ENCODE assay signal across 8 cellular contexts in genomic region chr7:139360210-139360947, GRCh38.
DNase-seq lines count a peak whose midpoint lies in the region; ATAC-seq lines count a peak whose summit lies in the region.

No MANE protein-coding gene starts in this region.

- no peaks in the 10 kb centered on the region for H3K27me3 Mint-ChIP-seq in activated naive CD4-positive, alpha-beta T cell treated with anti-CD3 and anti-CD28 coated beads, Interleukin-2, amount 50 U/mL, for 24 hours

- H3K9me3 ChIP-seq in SK-N-MC (ENCODE audit: low read depth, low read length) = no peaks in the 10 kb centered on the region

- DNase-seq in NCI-H1048 (lab: John Stamatoyannopoulos, UW) (peak; percentile 86), SK-N-MC (ENCODE audit: low read depth, low spot score) (peak; percentile 65), globus pallidus (ENCODE audit: low spot score) (peak; percentile 95), nucleus accumbens (lab: John Stamatoyannopoulos, UW) (peak; percentile 79 to 98 (median 95)), superior temporal gyrus (ENCODE audit: extremely low spot score) (peak; percentile 95)

- H3K4me3 ChIP-seq in GM08714 (ENCODE audit: low read length) (peak overlapping the region; percentile 95), SK-N-MC (peak overlapping the region; percentile 99)

- H3K27ac Mint-ChIP-seq in activated naive CD4-positive, alpha-beta T cell treated with anti-CD3 and anti-CD28 coated beads, Interleukin-2, amount 50 U/mL, for 24 hours = peak overlapping the region; percentile 99

- H3K27ac ChIP-seq in SK-N-MC = peak overlapping the region; percentile 96

- no peaks in the 10 kb centered on the region for H3K9me3 Mint-ChIP-seq in activated naive CD4-positive, alpha-beta T cell treated with anti-CD3 and anti-CD28 coated beads, Interleukin-2, amount 50 U/mL, for 24 hours

- peaks cover 54% of the 10 kb centered on the region for H3K4me1 Mint-ChIP-seq in activated naive CD4-positive, alpha-beta T cell treated with anti-CD3 and anti-CD28 coated beads, Interleukin-2, amount 50 U/mL, for 24 hours

- peaks cover 11% of the 10 kb centered on the region for H3K36me3 Mint-ChIP-seq in activated naive CD4-positive, alpha-beta T cell treated with anti-CD3 and anti-CD28 coated beads, Interleukin-2, amount 50 U/mL, for 24 hours

- H3K36me3 ChIP-seq in SK-N-MC (ENCODE audit: insufficient read depth, low read length) = peaks cover 28% of the 10 kb centered on the region

- H3K9ac ChIP-seq in SK-N-MC (ENCODE audit: insufficient read length) = peak overlapping the region; percentile 90

- peak; percentile 76 for ATAC-seq in HG02571 (IDR thresholded peaks at IDR 0.05; ENCODE audit: unreplicated experiment)

- H3K4me3 Mint-ChIP-seq in activated naive CD4-positive, alpha-beta T cell treated with anti-CD3 and anti-CD28 coated beads, Interleukin-2, amount 50 U/mL, for 24 hours = peak overlapping the region; percentile 94

Comparison
In these comparisons a context has a peak if more than half of its experiments do, and no peak if none do; other contexts are left out.
1. Peak in every context shown above with its lines: DNase-seq, ATAC-seq, H3K4me3 ChIP-seq and H3K27ac ChIP-seq.